27 cellular contexts compared by ENCODE assay signal in the genomic region with DNA sequence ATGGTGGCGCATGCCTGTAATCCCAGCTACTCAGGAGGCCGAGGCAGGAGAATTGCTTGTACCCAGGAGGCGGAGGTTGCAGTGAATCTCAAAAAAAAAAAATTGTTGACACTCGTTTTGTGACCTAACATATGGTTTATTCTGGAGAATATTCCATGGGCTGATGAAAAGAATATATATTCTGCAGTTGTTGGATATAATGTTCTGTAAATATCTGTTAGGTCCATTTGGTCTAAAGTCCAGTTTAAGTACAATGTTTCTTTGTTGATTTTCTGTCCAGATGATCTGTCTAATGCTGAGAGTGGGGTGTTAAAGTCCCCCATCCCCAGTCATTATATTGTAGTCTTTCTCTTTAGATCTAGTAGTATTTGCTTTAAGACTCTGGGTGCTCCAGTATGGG. TPM values are rescaled to one million over a fixed set of nuclear protein-coding genes. Genes with fewer than 3 reads are reported as not detected.
"Had no signal": no experiment of that assay in that cellular context is flagged by ENCODE, and none has a peak within 500 bp of the region (broad histone marks: within the 10 kb centered on the region; RNA-seq: fewer than 3 reads in every experiment).

No MANE protein-coding gene starts in this region.

- DNase-seq: colonic mucosa; cortex of kidney; dermis blood vessel endothelial cell; dorsolateral prefrontal cortex; effector CD4-positive, alpha-beta T cell; effector CD8-positive, alpha-beta T cell; effector memory CD4-positive, alpha-beta T cell; effector memory CD8-positive, alpha-beta T cell; endodermal cell; erythroblast; esophagus squamous epithelium; foreskin fibroblast; foreskin keratinocyte; foreskin melanocyte; gastrocnemius medialis; glutamatergic neuron; head of caudate nucleus; heart left ventricle; heart right ventricle had no signal

- FAIRE-seq: endometrium, endothelial cell of umbilical vein had no signal

- ATAC-seq: effector memory CD8-positive, alpha-beta T cell; esophagus mucosa; foreskin keratinocyte; gastrocnemius medialis; gastroesophageal sphincter; heart left ventricle; heart right ventricle had no signal

- H3K27me3 ChIP-seq: colonic mucosa, dorsolateral prefrontal cortex, esophagus muscularis mucosa, esophagus squamous epithelium, foreskin keratinocyte, gastrocnemius medialis, gastroesophageal sphincter, heart left ventricle, heart right ventricle had no signal

- H3K9me3 ChIP-seq: colonic mucosa had no signal

- H3K4me3 ChIP-seq: colonic mucosa, coronary artery, dorsolateral prefrontal cortex, esophagus muscularis mucosa, esophagus squamous epithelium, gastrocnemius medialis, gastroesophageal sphincter, heart left ventricle, heart right ventricle had no signal

- H3K4me1 ChIP-seq: colonic mucosa, esophagus muscularis mucosa, foreskin keratinocyte, gastrocnemius medialis, gastroesophageal sphincter, heart left ventricle, heart right ventricle had no signal

- H3K36me3 ChIP-seq: colonic mucosa, esophagus muscularis mucosa, gastrocnemius medialis, gastroesophageal sphincter, heart left ventricle, heart right ventricle had no signal

- H3K27ac ChIP-seq: colonic mucosa, coronary artery, dorsolateral prefrontal cortex, epithelial cell of prostate, esophagus muscularis mucosa, foreskin keratinocyte, gastrocnemius medialis, gastroesophageal sphincter, heart left ventricle, heart right ventricle had no signal

RNA-seq across cellular contexts. Expression of a gene that starts 15.6 kb away (rescaled TPM):
- total RNA-seq: epithelial cell of proximal tubule had no signal
